1 cellular context compared by ENCODE assay signal in genomic region chr15:58547628-58548307, GRCh38.
TF ChIP-seq lines count a peak whose summit lies in the region.

No MANE protein-coding gene starts in this region.

TF ChIP-seq in HCT116, 20 proteins besides CTCF, POLR2A, EP300 and RAD21 (continued from another document):
- TF ChIP-seq, protein P1, sequence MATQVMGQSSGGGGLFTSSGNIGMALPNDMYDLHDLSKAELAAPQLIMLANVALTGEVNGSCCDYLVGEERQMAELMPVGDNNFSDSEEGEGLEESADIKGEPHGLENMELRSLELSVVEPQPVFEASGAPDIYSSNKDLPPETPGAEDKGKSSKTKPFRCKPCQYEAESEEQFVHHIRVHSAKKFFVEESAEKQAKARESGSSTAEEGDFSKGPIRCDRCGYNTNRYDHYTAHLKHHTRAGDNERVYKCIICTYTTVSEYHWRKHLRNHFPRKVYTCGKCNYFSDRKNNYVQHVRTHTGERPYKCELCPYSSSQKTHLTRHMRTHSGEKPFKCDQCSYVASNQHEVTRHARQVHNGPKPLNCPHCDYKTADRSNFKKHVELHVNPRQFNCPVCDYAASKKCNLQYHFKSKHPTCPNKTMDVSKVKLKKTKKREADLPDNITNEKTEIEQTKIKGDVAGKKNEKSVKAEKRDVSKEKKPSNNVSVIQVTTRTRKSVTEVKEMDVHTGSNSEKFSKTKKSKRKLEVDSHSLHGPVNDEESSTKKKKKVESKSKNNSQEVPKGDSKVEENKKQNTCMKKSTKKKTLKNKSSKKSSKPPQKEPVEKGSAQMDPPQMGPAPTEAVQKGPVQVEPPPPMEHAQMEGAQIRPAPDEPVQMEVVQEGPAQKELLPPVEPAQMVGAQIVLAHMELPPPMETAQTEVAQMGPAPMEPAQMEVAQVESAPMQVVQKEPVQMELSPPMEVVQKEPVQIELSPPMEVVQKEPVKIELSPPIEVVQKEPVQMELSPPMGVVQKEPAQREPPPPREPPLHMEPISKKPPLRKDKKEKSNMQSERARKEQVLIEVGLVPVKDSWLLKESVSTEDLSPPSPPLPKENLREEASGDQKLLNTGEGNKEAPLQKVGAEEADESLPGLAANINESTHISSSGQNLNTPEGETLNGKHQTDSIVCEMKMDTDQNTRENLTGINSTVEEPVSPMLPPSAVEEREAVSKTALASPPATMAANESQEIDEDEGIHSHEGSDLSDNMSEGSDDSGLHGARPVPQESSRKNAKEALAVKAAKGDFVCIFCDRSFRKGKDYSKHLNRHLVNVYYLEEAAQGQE (IDR thresholded peaks at IDR 0.05; ENCODE audit: low read depth): no peak
- no peak for TF ChIP-seq SIN3A (IDR thresholded peaks at IDR 0.05; ENCODE audit: low read depth)
- TF ChIP-seq SP1 (IDR thresholded peaks at IDR 0.05; ENCODE audit: low read depth): no peak
TF ChIP-seq in HCT116: peak in this region for 0.
